ENCODE assay signal across 1 cellular context in the genomic region with DNA sequence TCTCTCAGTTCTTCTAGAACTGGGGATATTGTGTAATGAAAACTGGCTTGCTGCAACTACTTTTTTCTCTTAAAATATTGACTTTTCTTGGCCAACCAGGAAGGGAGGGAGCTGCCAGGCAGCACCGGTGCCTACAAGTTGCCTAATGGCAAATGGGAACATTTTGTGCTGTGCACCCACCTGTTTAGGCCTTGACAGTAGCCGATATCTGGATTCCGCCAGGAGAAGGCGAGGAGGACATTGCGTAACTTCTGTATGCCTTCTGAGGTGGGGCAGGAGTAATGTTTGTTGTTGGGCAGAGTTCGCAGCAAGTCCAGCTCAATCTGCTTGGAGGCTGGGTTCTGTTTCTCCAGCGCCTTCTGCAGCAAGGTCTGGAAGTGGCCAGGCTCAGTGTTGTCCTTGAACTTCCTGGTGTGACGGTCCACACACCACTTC.
A peak's percentile ranks its signal among the peaks of the same experiment; 100 is the strongest.
TF ChIP-seq lines count a peak whose summit lies in the region.

No MANE protein-coding gene starts in this region.

TF ChIP-seq in liver, 16 proteins besides CTCF, POLR2A, EP300 and RAD21 (continued from another document):
- TF ChIP-seq, protein P1, sequence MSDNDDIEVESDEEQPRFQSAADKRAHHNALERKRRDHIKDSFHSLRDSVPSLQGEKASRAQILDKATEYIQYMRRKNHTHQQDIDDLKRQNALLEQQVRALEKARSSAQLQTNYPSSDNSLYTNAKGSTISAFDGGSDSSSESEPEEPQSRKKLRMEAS (IDR thresholded peaks at IDR 0.05), result peak; percentile 100
- TF ChIP-seq, protein P2, sequence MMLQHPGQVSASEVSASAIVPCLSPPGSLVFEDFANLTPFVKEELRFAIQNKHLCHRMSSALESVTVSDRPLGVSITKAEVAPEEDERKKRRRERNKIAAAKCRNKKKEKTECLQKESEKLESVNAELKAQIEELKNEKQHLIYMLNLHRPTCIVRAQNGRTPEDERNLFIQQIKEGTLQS (IDR thresholded peaks at IDR 0.05), result peak; percentile 96
- TF ChIP-seq JUND (IDR thresholded peaks at IDR 0.05) (peak; percentile 96 to 97), HNF4A (conservative IDR thresholded peaks at IDR 0.05) (peak; percentile 91 to 94)
